9 cellular contexts compared by ENCODE assay signal in genomic region chr14:55053500-55053899, GRCh38. TPM values are rescaled to one million over a fixed set of nuclear protein-coding genes. Genes with fewer than 3 reads are reported as not detected.
DNase-seq lines count a peak whose midpoint lies in the region; ATAC-seq and TF ChIP-seq lines count a peak whose summit lies in the region.
"Had no signal": no experiment of that assay in that cellular context is flagged by ENCODE, and none has a peak within 500 bp of the region (broad histone marks: within the 10 kb centered on the region; RNA-seq: fewer than 3 reads in every experiment).

No MANE protein-coding gene starts in this region.

- H3K4me2 ChIP-seq in H9 (ENCODE audit: insufficient read depth, insufficient read length, low read length) (peak overlapping the region; percentile 93), mesenchymal stem cell (ENCODE audit: low read length, poor library complexity, severe bottlenecking) (no peak overlapping the region)

- no peak overlapping the region for H2AK5ac ChIP-seq in H9 (ENCODE audit: insufficient read length, low read length)
- no peak overlapping the region for H2AK5ac ChIP-seq in mesenchymal stem cell (ENCODE audit: low read length, severe bottlenecking)

- no peak overlapping the region for H4K5ac ChIP-seq in H9 (ENCODE audit: insufficient read length, low read depth, low read length)

- peaks cover 30% of the 10 kb centered on the region; the same call in 1 of the 2 replicates for H3K79me2 ChIP-seq in H9 (ENCODE audit: insufficient read depth, low read length)

- no peak for ATAC-seq in activated naive CD8-positive, alpha-beta T cell treated with anti-CD3 and anti-CD28 coated beads, Interleukin-2, amount 10 ng/mL, durations not matched to agents 7 days and 5 days (ENCODE audit: low read depth)
- ATAC-seq in GM18861 (IDR thresholded peaks at IDR 0.05; ENCODE audit: unreplicated experiment), result no peak

- H3K4me1 Mint-ChIP-seq in H9, result peaks cover 30% of the 10 kb centered on the region in 2 experiments
- peaks cover 29% of the 10 kb centered on the region for H3K4me1 Mint-ChIP-seq in activated naive CD8-positive, alpha-beta T cell treated with anti-CD3 and anti-CD28 coated beads, Interleukin-2, amount 10 ng/mL, durations not matched to agents 7 days and 5 days

- peak overlapping the region; percentile 6 to 99 (median 22); a peak in 3 of 7 replicates for H3K27ac Mint-ChIP-seq in H9
- H3K27ac Mint-ChIP-seq in activated naive CD8-positive, alpha-beta T cell treated with anti-CD3 and anti-CD28 coated beads, Interleukin-2, amount 10 ng/mL, durations not matched to agents 7 days and 5 days, result no peak overlapping the region

- WGBS in H9 (ENCODE audit: extremely low coverage, insufficient read length, low lambda C conversion rate), result 100% methylated on average over 1 of the region's 7 CpGs
- over 99% methylated on average over 7 of the region's 7 CpGs for WGBS in mesenchymal stem cell

- H3K23ac ChIP-seq in H9 (ENCODE audit: insufficient read length, low read depth, low read length), result no peak overlapping the region
- H3K23ac ChIP-seq in mesenchymal stem cell (ENCODE audit: low read length in 2 of 2), result no peak overlapping the region

- H3K23me2 ChIP-seq in H9 (ENCODE audit: insufficient read length, low read depth, low read length, poor library complexity, severe bottlenecking), result peaks cover 10% of the 10 kb centered on the region

- peak overlapping the region; percentile 86 to 95 for H3K4me3 Mint-ChIP-seq in H9
- H3K4me3 Mint-ChIP-seq in activated naive CD8-positive, alpha-beta T cell treated with anti-CD3 and anti-CD28 coated beads, Interleukin-2, amount 10 ng/mL, durations not matched to agents 7 days and 5 days, result peak overlapping the region; percentile 89

- H3K9me3 Mint-ChIP-seq in H9, result no peaks in the 10 kb centered on the region; a peak in 1 of 5 replicates
- H3K9me3 Mint-ChIP-seq in activated naive CD8-positive, alpha-beta T cell treated with anti-CD3 and anti-CD28 coated beads, Interleukin-2, amount 10 ng/mL, durations not matched to agents 7 days and 5 days, result no peaks in the 10 kb centered on the region

- no peak overlapping the region for H3K56ac ChIP-seq in H9 (ENCODE audit: insufficient read length, low read depth, low read length)

- H2BK15ac ChIP-seq in H9 (ENCODE audit: low read depth, low read length) (no peak overlapping the region), mesenchymal stem cell (ENCODE audit: low read depth, poor library complexity, severe bottlenecking) (no peak overlapping the region)

- no peak overlapping the region for H3K4ac ChIP-seq in H9 (ENCODE audit: low read depth, low read length)
- H3K4ac ChIP-seq in mesenchymal stem cell (ENCODE audit: low read depth in 1 of 2, low read length in 2 of 2), result no peak overlapping the region

- H3K79me1 ChIP-seq in H9 (ENCODE audit: insufficient read depth, low read depth, low read length, poor library complexity, severe bottlenecking) (peaks cover 10% of the 10 kb centered on the region), mesenchymal stem cell (replicated peaks; ENCODE audit: low read length, poor library complexity, severe bottlenecking) (peaks cover 1% of the 10 kb centered on the region)

- H3K27me3 ChIP-seq in H9 (ENCODE audit: insufficient read depth, low read length), result no peaks in the 10 kb centered on the region
- no peaks in the 10 kb centered on the region for H3K27me3 ChIP-seq in mesenchymal stem cell (ENCODE audit: control insufficient read depth in 1 of 2, insufficient read depth in 1 of 2, low read length in 2 of 2)

- H2BK12ac ChIP-seq in H9 (ENCODE audit: insufficient read length, low read depth, low read length) (no peak overlapping the region), mesenchymal stem cell (ENCODE audit: low read length in 2 of 2) (no peak overlapping the region)

- POLR2A ChIA-PET in activated naive CD8-positive, alpha-beta T cell treated with anti-CD3 and anti-CD28 coated beads, Interleukin-2, amount 10 ng/mL, durations not matched to agents 7 days and 5 days (lab: Charles Lee), result interaction anchor here (0.6 to 3.0 kb wide), 3 partner anchors 15 to 139 kb away, joined by 3 to 38 read pairs (median 3); partner anchors contain the start of genes SOCS4 and WDHD1

- peaks cover 16 to 35% (median 31%) of the 10 kb centered on the region in 3 experiments; a peak in 6 of 7 replicates for H3K36me3 Mint-ChIP-seq in H9 (ENCODE audit: insufficient read depth in 1 of 3, low read depth in 3 of 3)
- H3K36me3 Mint-ChIP-seq in activated naive CD8-positive, alpha-beta T cell treated with anti-CD3 and anti-CD28 coated beads, Interleukin-2, amount 10 ng/mL, durations not matched to agents 7 days and 5 days, result peaks cover 27% of the 10 kb centered on the region

- no peaks in the 10 kb centered on the region for H4K20me1 ChIP-seq in H9 (ENCODE audit: control insufficient read depth, insufficient read depth, insufficient read length)

- H2BK5ac ChIP-seq in H9 (ENCODE audit: insufficient read length, low read length) (no peak overlapping the region), mesenchymal stem cell (ENCODE audit: low read depth, low read length, poor library complexity, severe bottlenecking) (no peak overlapping the region)

- H3K14ac ChIP-seq in H9 (ENCODE audit: insufficient read depth, low read length) (no peak overlapping the region), mesenchymal stem cell (ENCODE audit: low read length in 2 of 2) (no peak overlapping the region)

- H3K27ac ChIP-seq in 22Rv1, result peak overlapping the region; percentile 95
- H3K27ac ChIP-seq in H9 (ENCODE audit: insufficient read length, low read depth, low read length), result no peak overlapping the region
- no peak overlapping the region for H3K27ac ChIP-seq in mesenchymal stem cell (ENCODE audit: low read length, poor library complexity, severe bottlenecking)

- H4K91ac ChIP-seq in H9 (ENCODE audit: insufficient read length, low read depth, low read length), result no peak overlapping the region
- H4K91ac ChIP-seq in mesenchymal stem cell (ENCODE audit: low read length), result no peak overlapping the region

- H3K27me3 Mint-ChIP-seq in H9 (ENCODE audit: low read depth), result no peaks in the 10 kb centered on the region
- H3K27me3 Mint-ChIP-seq in activated naive CD8-positive, alpha-beta T cell treated with anti-CD3 and anti-CD28 coated beads, Interleukin-2, amount 10 ng/mL, durations not matched to agents 7 days and 5 days, result no peaks in the 10 kb centered on the region

- H3K4me3 ChIP-seq in mesenchymal stem cell (ENCODE audit: insufficient read depth in 1 of 2, low read depth in 1 of 2, low read length in 2 of 2), result peak overlapping the region in 1 of 2 experiments; percentile 91

- H2AFZ ChIP-seq in H9 (ENCODE audit: low read length) (no peak overlapping the region), mesenchymal stem cell (ENCODE audit: low read depth, low read length) (no peak overlapping the region)

- H4K8ac ChIP-seq in H9 (replicated peaks; ENCODE audit: insufficient read length, low read depth, low read length), result no peak overlapping the region
- no peak overlapping the region for H4K8ac ChIP-seq in mesenchymal stem cell (ENCODE audit: low read length)

- TF ChIP-seq CTCF in 22Rv1 (IDR thresholded peaks at IDR 0.05), result no peak
- no peak for TF ChIP-seq CTCF in H9 (conservative IDR thresholded peaks at IDR 0.05)

- peaks cover 0 to 34% of the 10 kb centered on the region in 2 experiments for H3K36me3 ChIP-seq in mesenchymal stem cell (ENCODE audit: control insufficient read depth in 1 of 2, insufficient read depth in 2 of 2, low read depth in 1 of 2, low read length in 2 of 2)

- no peak overlapping the region for H2BK120ac ChIP-seq in H9 (ENCODE audit: low read depth, low read length, poor library complexity, severe bottlenecking)
- no peak overlapping the region for H2BK120ac ChIP-seq in mesenchymal stem cell (ENCODE audit: low read depth, low read length)

- no peaks in the 10 kb centered on the region; the same call in 1 of the 2 replicates for H3K4me1 ChIP-seq in H9 (ENCODE audit: insufficient read depth, low read length)
- peaks cover 3% of the 10 kb centered on the region for H3K4me1 ChIP-seq in mesenchymal stem cell (ENCODE audit: control insufficient read depth, insufficient read depth, low read depth, low read length)

- H3K9me3 ChIP-seq in H9 (ENCODE audit: control insufficient read depth, low read depth, low read length), result no peaks in the 10 kb centered on the region
- H3K9me3 ChIP-seq in mesenchymal stem cell (ENCODE audit: control insufficient read depth, low read length), result no peaks in the 10 kb centered on the region

- no peak overlapping the region for H3K18ac ChIP-seq in H9 (ENCODE audit: insufficient read length, low read depth, low read length)
- H3K18ac ChIP-seq in mesenchymal stem cell (ENCODE audit: low read depth in 1 of 2, low read length in 2 of 2), result no peak overlapping the region

- H3T11ph ChIP-seq in H9 (ENCODE audit: low read length), result no peak overlapping the region

- DNase-seq in H9 (no peak), mesenchymal stem cell (no peak), NCI-H128 (lab: John Stamatoyannopoulos, UW; ENCODE audit: unreplicated experiment) (no peak)
- DNase-seq in activated naive CD8-positive, alpha-beta T cell treated with anti-CD3 and anti-CD28 coated beads, Interleukin-2, amount 10 ng/mL, durations not matched to agents 7 days and 5 days, result no peak
- DNase-seq in activated CD8-positive, alpha-beta memory T cell treated with anti-CD3 and anti-CD28 coated beads for 24 hours, result no peak
- no peak for DNase-seq in stimulated activated naive CD4-positive, alpha-beta T cell treated with Interleukin-2 at 50 U/mL for 16 hours (lab: John Stamatoyannopoulos, UW)
- DNase-seq: NCI-H1092 had no signal

- peak overlapping the region; percentile 83 for H2BK20ac ChIP-seq in H9 (ENCODE audit: low read depth, low read length, poor library complexity, severe bottlenecking)

- no peak overlapping the region for H3K9ac ChIP-seq in H9 (ENCODE audit: extremely low read depth, insufficient read length, low read length)
- H3K9ac ChIP-seq in mesenchymal stem cell (ENCODE audit: low read length), result peak overlapping the region; percentile 100

RNA-seq across cellular contexts. Expression of gene MAPK1IP1L, which starts 2.1 kb away (rescaled TPM):
- total RNA-seq in H9 (2021), result 133 TPM in 2 replicates
- 10 to 100 TPM; 87.1 to 87.3 TPM for total RNA-seq in activated naive CD8-positive, alpha-beta T cell treated with anti-CD3 and anti-CD28 coated beads, Interleukin-2, amount 10 ng/mL, durations not matched to agents 7 days and 5 days
- 123 TPM for polyA plus RNA-seq in mesenchymal stem cell (2013, experiment 1 of 2)
- 118 TPM for polyA plus RNA-seq in mesenchymal stem cell (2013, experiment 2 of 2)

RNA-seq across cellular contexts. Expression of gene SOCS4, which starts 26.5 kb away (rescaled TPM):
- 37.5 and 38.5 TPM in 2 replicates for total RNA-seq in H9 (2021)
- 10 to 100 TPM; 25.8 to 31.6 TPM for total RNA-seq in activated naive CD8-positive, alpha-beta T cell treated with anti-CD3 and anti-CD28 coated beads, Interleukin-2, amount 10 ng/mL, durations not matched to agents 7 days and 5 days
- 11.3 TPM for polyA plus RNA-seq in mesenchymal stem cell (2013, experiment 1 of 2)
- polyA plus RNA-seq in mesenchymal stem cell (2013, experiment 2 of 2), result 11.8 TPM

RNA-seq across cellular contexts. Expression of gene WDHD1, which starts 26.6 kb away (rescaled TPM):
- 83.5 and 93.7 TPM in 2 replicates for total RNA-seq in H9 (2021)
- total RNA-seq in activated naive CD8-positive, alpha-beta T cell treated with anti-CD3 and anti-CD28 coated beads, Interleukin-2, amount 10 ng/mL, durations not matched to agents 7 days and 5 days, result 10 to 100 TPM; 35.1 to 37.9 TPM
- polyA plus RNA-seq in mesenchymal stem cell (2013, experiment 1 of 2), result 3.3 TPM
- polyA plus RNA-seq in mesenchymal stem cell (2013, experiment 2 of 2), result 2.8 TPM
